In the genomic region with DNA sequence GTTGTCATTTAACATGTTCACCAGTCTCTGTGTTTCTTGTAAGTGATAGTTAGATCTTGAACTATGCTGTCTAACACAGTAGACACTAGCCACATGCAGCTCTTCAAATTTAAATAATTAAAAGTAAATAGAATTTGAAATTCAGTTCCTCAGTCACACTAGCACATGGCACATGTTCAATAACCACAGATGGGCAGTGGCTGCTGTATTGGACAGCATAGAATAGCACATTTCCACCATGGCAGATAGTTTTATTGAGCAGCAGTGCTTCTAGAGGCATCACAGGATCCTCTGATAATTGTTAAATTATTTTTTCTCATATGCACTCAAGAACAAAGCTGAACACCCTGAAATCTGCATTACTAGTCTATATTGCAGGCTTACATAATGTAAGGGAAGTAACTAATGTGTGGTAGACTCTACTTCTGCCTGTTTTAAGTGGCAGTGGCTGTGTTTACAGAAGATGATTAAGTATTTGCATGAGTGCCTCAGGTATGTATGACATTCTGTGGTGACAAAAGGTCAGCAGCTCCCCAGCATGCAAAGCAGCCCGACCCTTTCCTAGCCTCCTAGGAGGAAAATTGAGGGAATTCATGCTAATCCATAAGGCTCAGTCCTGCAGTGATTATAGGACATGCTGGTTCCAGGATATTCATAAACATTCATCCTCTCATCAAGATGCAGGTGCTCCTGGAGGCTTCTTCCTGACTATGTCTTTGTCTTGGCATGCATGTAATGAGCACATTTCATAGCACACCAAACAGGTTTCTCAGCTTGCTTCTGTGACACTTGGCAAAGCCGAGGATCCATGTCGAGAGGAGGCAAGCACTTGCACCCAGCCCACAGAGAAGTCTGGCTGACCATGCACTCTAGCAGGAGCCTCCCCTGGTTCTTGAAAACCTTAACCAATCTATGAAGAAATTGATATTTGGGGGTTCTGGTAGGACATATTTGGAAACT, we compare ENCODE assay signal across 1 cellular context.
TF ChIP-seq lines count a peak whose summit lies in the region.

No MANE protein-coding gene starts in this region.

TF ChIP-seq in HepG2, 621 proteins besides CTCF, POLR2A, EP300 and RAD21 (continued from another document and continues in another):
- TF ChIP-seq, protein P1, sequence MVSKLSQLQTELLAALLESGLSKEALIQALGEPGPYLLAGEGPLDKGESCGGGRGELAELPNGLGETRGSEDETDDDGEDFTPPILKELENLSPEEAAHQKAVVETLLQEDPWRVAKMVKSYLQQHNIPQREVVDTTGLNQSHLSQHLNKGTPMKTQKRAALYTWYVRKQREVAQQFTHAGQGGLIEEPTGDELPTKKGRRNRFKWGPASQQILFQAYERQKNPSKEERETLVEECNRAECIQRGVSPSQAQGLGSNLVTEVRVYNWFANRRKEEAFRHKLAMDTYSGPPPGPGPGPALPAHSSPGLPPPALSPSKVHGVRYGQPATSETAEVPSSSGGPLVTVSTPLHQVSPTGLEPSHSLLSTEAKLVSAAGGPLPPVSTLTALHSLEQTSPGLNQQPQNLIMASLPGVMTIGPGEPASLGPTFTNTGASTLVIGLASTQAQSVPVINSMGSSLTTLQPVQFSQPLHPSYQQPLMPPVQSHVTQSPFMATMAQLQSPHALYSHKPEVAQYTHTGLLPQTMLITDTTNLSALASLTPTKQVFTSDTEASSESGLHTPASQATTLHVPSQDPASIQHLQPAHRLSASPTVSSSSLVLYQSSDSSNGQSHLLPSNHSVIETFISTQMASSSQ (IDR thresholded peaks at IDR 0.05; ENCODE audit: low read depth): peak; percentile 57; the same call in 1 of the 2 replicates
- TF ChIP-seq, protein P1 (CRISPR knock-in tag; IDR thresholded peaks at IDR 0.05; ENCODE audit: borderline replicate concordance): peak; percentile 54; the same call in 1 of the 2 replicates
- TF ChIP-seq ZSCAN21 (CRISPR knock-in tag; IDR thresholded peaks at IDR 0.05; ENCODE audit: borderline replicate concordance): 0 out of 2 replicates have a peak, but pooled peaks have one; percentile 26
- no peak for TF ChIP-seq SYNCRIP (IDR thresholded peaks at IDR 0.05; ENCODE audit: insufficient read depth, low read depth, low read length)
- TF ChIP-seq THAP11 (CRISPR knock-in tag; IDR thresholded peaks at IDR 0.05): peak; percentile 34; the same call in 1 of the 2 replicates
- peak; percentile 80 for TF ChIP-seq NCOA2 (CRISPR knock-in tag; IDR thresholded peaks at IDR 0.05)
- no peak for TF ChIP-seq CHCHD3 (CRISPR knock-in tag; IDR thresholded peaks at IDR 0.05)
- no peak for TF ChIP-seq ZIK1 (CRISPR knock-in tag; IDR thresholded peaks at IDR 0.05; ENCODE audit: borderline replicate concordance, low read depth)
- TF ChIP-seq HMG20B (CRISPR knock-in tag; conservative IDR thresholded peaks at IDR 0.05): peak; percentile 50; the same call in 1 of the 2 replicates
- TF ChIP-seq ETV5 (CRISPR knock-in tag; IDR thresholded peaks at IDR 0.05; ENCODE audit: borderline replicate concordance): peak; percentile 40; the same call in 1 of the 2 replicates
- peak; percentile 87 for TF ChIP-seq FOXA3 (CRISPR knock-in tag; IDR thresholded peaks at IDR 0.05)
- TF ChIP-seq RFX5 (IDR thresholded peaks at IDR 0.05; ENCODE audit: low read depth, low read length): no peak
- TF ChIP-seq FOSL1 (CRISPR knock-in tag; IDR thresholded peaks at IDR 0.05; ENCODE audit: borderline replicate concordance): 0 out of 2 replicates have a peak, but pooled peaks have one; percentile 28
- 0 out of 2 replicates have a peak, but pooled peaks have one; percentile 44 for TF ChIP-seq ZNF335 (CRISPR knock-in tag; IDR thresholded peaks at IDR 0.05)
- peak; percentile 36; the same call in 1 of the 2 replicates for TF ChIP-seq CEBPG (CRISPR knock-in tag; IDR thresholded peaks at IDR 0.05)
- TF ChIP-seq ELF3 (CRISPR knock-in tag; IDR thresholded peaks at IDR 0.05): peak; percentile 57
- TF ChIP-seq, protein P2, sequence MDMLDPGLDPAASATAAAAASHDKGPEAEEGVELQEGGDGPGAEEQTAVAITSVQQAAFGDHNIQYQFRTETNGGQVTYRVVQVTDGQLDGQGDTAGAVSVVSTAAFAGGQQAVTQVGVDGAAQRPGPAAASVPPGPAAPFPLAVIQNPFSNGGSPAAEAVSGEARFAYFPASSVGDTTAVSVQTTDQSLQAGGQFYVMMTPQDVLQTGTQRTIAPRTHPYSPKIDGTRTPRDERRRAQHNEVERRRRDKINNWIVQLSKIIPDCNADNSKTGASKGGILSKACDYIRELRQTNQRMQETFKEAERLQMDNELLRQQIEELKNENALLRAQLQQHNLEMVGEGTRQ (IDR thresholded peaks at IDR 0.05; ENCODE audit: low read depth, low read length): no peak
- TF ChIP-seq, protein P2 (CRISPR knock-in tag; IDR thresholded peaks at IDR 0.05; ENCODE audit: borderline replicate concordance): no peak
- TF ChIP-seq KDM6A (CRISPR knock-in tag; IDR thresholded peaks at IDR 0.05; ENCODE audit: low read depth): 0 out of 2 replicates have a peak, but pooled peaks have one; percentile 14
- TF ChIP-seq, protein P3, sequence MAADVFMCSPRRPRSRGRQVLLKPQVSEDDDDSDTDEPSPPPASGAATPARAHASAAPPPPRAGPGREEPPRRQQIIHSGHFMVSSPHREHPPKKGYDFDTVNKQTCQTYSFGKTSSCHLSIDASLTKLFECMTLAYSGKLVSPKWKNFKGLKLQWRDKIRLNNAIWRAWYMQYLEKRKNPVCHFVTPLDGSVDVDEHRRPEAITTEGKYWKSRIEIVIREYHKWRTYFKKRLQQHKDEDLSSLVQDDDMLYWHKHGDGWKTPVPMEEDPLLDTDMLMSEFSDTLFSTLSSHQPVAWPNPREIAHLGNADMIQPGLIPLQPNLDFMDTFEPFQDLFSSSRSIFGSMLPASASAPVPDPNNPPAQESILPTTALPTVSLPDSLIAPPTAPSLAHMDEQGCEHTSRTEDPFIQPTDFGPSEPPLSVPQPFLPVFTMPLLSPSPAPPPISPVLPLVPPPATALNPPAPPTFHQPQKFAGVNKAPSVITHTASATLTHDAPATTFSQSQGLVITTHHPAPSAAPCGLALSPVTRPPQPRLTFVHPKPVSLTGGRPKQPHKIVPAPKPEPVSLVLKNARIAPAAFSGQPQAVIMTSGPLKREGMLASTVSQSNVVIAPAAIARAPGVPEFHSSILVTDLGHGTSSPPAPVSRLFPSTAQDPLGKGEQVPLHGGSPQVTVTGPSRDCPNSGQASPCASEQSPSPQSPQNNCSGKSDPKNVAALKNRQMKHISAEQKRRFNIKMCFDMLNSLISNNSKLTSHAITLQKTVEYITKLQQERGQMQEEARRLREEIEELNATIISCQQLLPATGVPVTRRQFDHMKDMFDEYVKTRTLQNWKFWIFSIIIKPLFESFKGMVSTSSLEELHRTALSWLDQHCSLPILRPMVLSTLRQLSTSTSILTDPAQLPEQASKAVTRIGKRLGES (CRISPR knock-in tag; IDR thresholded peaks at IDR 0.05; ENCODE audit: borderline replicate concordance): no peak
- no peak for TF ChIP-seq SOX13 (IDR thresholded peaks at IDR 0.05)
- peak in 1 of 2 experiments; percentile 73; a peak in 2 of 4 replicates for TF ChIP-seq SOX13 (CRISPR knock-in tag; conservative IDR thresholded peaks at IDR 0.05 in 1 of 2, IDR thresholded peaks at IDR 0.05 in 1 of 2)
- TF ChIP-seq ISL2 (CRISPR knock-in tag; IDR thresholded peaks at IDR 0.05): peak; percentile 79
- TF ChIP-seq HDAC2 (CRISPR knock-in tag; IDR thresholded peaks at IDR 0.05): peak; percentile 83
- no peak for TF ChIP-seq ZNF101 (CRISPR knock-in tag; IDR thresholded peaks at IDR 0.05; ENCODE audit: borderline replicate concordance, low read depth)
- TF ChIP-seq ZNF772 (CRISPR knock-in tag; IDR thresholded peaks at IDR 0.05): no peak
- peak; percentile 73 for TF ChIP-seq NR2F2 (IDR thresholded peaks at IDR 0.05; ENCODE audit: borderline replicate concordance, low read depth)
- peak; percentile 42; the same call in 1 of the 2 replicates for TF ChIP-seq TBX3 (IDR thresholded peaks at IDR 0.05; ENCODE audit: borderline replicate concordance)
- 0 out of 2 replicates have a peak, but pooled peaks have one; percentile 33 for TF ChIP-seq PATZ1 (CRISPR knock-in tag; IDR thresholded peaks at IDR 0.05)
- TF ChIP-seq KLF15 (CRISPR knock-in tag; IDR thresholded peaks at IDR 0.05; ENCODE audit: borderline replicate concordance): no peak
- 0 out of 2 replicates have a peak, but pooled peaks have one; percentile 28 for TF ChIP-seq YEATS2 (CRISPR knock-in tag; IDR thresholded peaks at IDR 0.05; ENCODE audit: borderline replicate concordance)
- 0 out of 2 replicates have a peak, but pooled peaks have one; percentile 48 for TF ChIP-seq PPARG (CRISPR knock-in tag; conservative IDR thresholded peaks at IDR 0.05)
- TF ChIP-seq ZNF331 (CRISPR knock-in tag; IDR thresholded peaks at IDR 0.05): peak; percentile 53; the same call in 1 of the 2 replicates
- peak; percentile 41; the same call in 1 of the 2 replicates for TF ChIP-seq MIER3 (CRISPR knock-in tag; IDR thresholded peaks at IDR 0.05; ENCODE audit: borderline replicate concordance)
- TF ChIP-seq CCAR2 (optimal IDR thresholded peaks at IDR 0.05; ENCODE audit: low read depth, low read length): no peak
- no peak for TF ChIP-seq NCOR1 (IDR thresholded peaks at IDR 0.05; ENCODE audit: borderline replicate concordance, low read length)
- TF ChIP-seq YEATS4 (CRISPR knock-in tag; IDR thresholded peaks at IDR 0.05; ENCODE audit: borderline replicate concordance): no peak
- TF ChIP-seq DPF2 (CRISPR knock-in tag; IDR thresholded peaks at IDR 0.05; ENCODE audit: borderline replicate concordance, low read depth): 0 out of 2 replicates have a peak, but pooled peaks have one; percentile 26
- peak; percentile 61 to 81 for TF ChIP-seq NR2F1 (CRISPR knock-in tag; IDR thresholded peaks at IDR 0.05)
- peak; percentile 85 for TF ChIP-seq NR2F6 (IDR thresholded peaks at IDR 0.05)
- TF ChIP-seq NR2F6 (CRISPR knock-in tag; IDR thresholded peaks at IDR 0.05): peak; percentile 90
- TF ChIP-seq, protein P4, sequence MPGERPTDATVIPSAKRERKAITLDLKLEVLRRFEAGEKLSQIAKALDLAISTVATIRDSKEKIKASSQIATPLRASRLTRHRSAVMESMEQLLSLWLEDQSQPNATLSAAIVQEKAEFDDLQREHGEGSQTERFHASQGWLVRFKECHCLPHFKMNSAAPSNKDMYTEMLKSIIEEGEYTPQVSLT (CRISPR knock-in tag; IDR thresholded peaks at IDR 0.05; ENCODE audit: borderline replicate concordance, low read depth): no peak
- TF ChIP-seq, protein P5, sequence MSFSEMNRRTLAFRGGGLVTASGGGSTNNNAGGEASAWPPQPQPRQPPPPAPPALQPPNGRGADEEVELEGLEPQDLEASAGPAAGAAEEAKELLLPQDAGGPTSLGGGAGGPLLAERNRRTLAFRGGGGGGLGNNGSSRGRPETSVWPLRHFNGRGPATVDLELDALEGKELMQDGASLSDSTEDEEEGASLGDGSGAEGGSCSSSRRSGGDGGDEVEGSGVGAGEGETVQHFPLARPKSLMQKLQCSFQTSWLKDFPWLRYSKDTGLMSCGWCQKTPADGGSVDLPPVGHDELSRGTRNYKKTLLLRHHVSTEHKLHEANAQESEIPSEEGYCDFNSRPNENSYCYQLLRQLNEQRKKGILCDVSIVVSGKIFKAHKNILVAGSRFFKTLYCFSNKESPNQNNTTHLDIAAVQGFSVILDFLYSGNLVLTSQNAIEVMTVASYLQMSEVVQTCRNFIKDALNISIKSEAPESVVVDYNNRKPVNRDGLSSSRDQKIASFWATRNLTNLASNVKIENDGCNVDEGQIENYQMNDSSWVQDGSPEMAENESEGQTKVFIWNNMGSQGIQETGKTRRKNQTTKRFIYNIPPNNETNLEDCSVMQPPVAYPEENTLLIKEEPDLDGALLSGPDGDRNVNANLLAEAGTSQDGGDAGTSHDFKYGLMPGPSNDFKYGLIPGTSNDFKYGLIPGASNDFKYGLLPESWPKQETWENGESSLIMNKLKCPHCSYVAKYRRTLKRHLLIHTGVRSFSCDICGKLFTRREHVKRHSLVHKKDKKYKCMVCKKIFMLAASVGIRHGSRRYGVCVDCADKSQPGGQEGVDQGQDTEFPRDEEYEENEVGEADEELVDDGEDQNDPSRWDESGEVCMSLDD (CRISPR knock-in tag; IDR thresholded peaks at IDR 0.05; ENCODE audit: borderline replicate concordance): no peak
- no peak for TF ChIP-seq FOXA1 (IDR thresholded peaks at IDR 0.05)
- TF ChIP-seq FOXA1 (CRISPR knock-in tag; IDR thresholded peaks at IDR 0.05): peak; percentile 88
- no peak for TF ChIP-seq NCOA5 (CRISPR knock-in tag; IDR thresholded peaks at IDR 0.05)
- TF ChIP-seq ZNF775 (CRISPR knock-in tag; IDR thresholded peaks at IDR 0.05; ENCODE audit: borderline replicate concordance): no peak
- TF ChIP-seq NR2C2 (CRISPR knock-in tag; IDR thresholded peaks at IDR 0.05; ENCODE audit: borderline replicate concordance): 0 out of 2 replicates have a peak, but pooled peaks have one; percentile 8
- no peak for TF ChIP-seq ZKSCAN8 (CRISPR knock-in tag; IDR thresholded peaks at IDR 0.05; ENCODE audit: borderline replicate concordance)
- TF ChIP-seq MED1 (CRISPR knock-in tag; IDR thresholded peaks at IDR 0.05): no peak; the same call in 1 of the 2 replicates
